36 cellular contexts compared by ENCODE assay signal in genomic region chr4:170682511-170682910, GRCh38.
"Had no signal": no experiment of that assay in that cellular context is flagged by ENCODE, and none has a peak within 500 bp of the region (broad histone marks: within the 10 kb centered on the region; RNA-seq: fewer than 3 reads in every experiment).

No MANE protein-coding gene starts in this region.

- ATAC-seq: activated CD8-positive, alpha-beta T cell treated with anti-CD3 and anti-CD28 coated beads for 36 hours; activated T-cell treated with anti-CD3 and anti-CD28 coated beads, Interleukin-2, amount 50 U/mL, for 72 hours; activated T-helper 17 cell treated with anti-CD3 and anti-CD28 coated beads, Interleukin-2, amount 50 U/mL, for 72 hours; body of pancreas; Panc1 had no signal

- H3K9me3 ChIP-seq: body of pancreas, breast epithelium, SJSA1 had no signal

- H3K27ac Mint-ChIP-seq: activated CD4-positive, alpha-beta T cell treated with anti-CD3 and anti-CD28 coated beads, Interleukin-2, amount 10 ng/mL, durations not matched to agents 24 days and 14 days; activated CD8-positive, alpha-beta T cell treated with anti-CD3 and anti-CD28 coated beads for 36 hours; activated naive CD8-positive, alpha-beta T cell treated with anti-CD3 and anti-CD28 coated beads for 36 hours; activated T-cell treated with anti-CD3 and anti-CD28 coated beads, Interleukin-2, amount 50 U/mL, for 72 hours; activated T-helper 17 cell treated with anti-CD3 and anti-CD28 coated beads, Interleukin-2, amount 50 U/mL, for 72 hours had no signal

- H3K9ac ChIP-seq: KMS-11 had no signal

- H3K4me2 ChIP-seq: KMS-11 had no signal

- H3K27ac ChIP-seq: body of pancreas, breast epithelium, KMS-11, SJSA1, WERI-Rb-1 had no signal

- H3K9me3 Mint-ChIP-seq: activated CD4-positive, alpha-beta T cell treated with anti-CD3 and anti-CD28 coated beads, Interleukin-2, amount 10 ng/mL, durations not matched to agents 24 days and 14 days had no signal

- H3K36me3 Mint-ChIP-seq: activated naive CD8-positive, alpha-beta T cell treated with anti-CD3 and anti-CD28 coated beads for 36 hours had no signal

- H3K4me3 Mint-ChIP-seq: activated CD4-positive, alpha-beta T cell treated with anti-CD3 and anti-CD28 coated beads, Interleukin-2, amount 10 ng/mL, durations not matched to agents 24 days and 14 days; activated CD8-positive, alpha-beta T cell treated with anti-CD3 and anti-CD28 coated beads for 36 hours; activated naive CD8-positive, alpha-beta T cell treated with anti-CD3 and anti-CD28 coated beads for 36 hours; activated T-cell treated with anti-CD3 and anti-CD28 coated beads, Interleukin-2, amount 50 U/mL, for 72 hours; activated T-helper 17 cell treated with anti-CD3 and anti-CD28 coated beads, Interleukin-2, amount 50 U/mL, for 72 hours had no signal

- DNase-seq: activated CD4-positive, alpha-beta T cell treated with anti-CD3 and anti-CD28 coated beads, Interleukin-2, amount 10 ng/mL, durations not matched to agents 24 days and 14 days; activated CD4-positive, alpha-beta T cell treated with anti-CD3 and anti-CD28 coated beads, Interleukin-2, amount 50 U/mL, for 4 hours; activated CD8-positive, alpha-beta T cell treated with anti-CD3 and anti-CD28 coated beads for 36 hours; activated effector memory CD4-positive, alpha-beta T cell treated with anti-CD3 and anti-CD28 coated beads, Interleukin-2, amount 50 U/mL, for 16 hours; activated naive CD4-positive, alpha-beta T cell; activated naive CD4-positive, alpha-beta T cell treated with anti-CD3 and anti-CD28 coated beads, Interleukin-2, amount 50 U/mL, for 16 hours; activated naive CD8-positive, alpha-beta T cell treated with anti-CD3 and anti-CD28 coated beads for 36 hours; activated T-cell treated with anti-CD3 and anti-CD28 coated beads, Interleukin-2, amount 50 U/mL, for 1 hour; activated T-cell treated with anti-CD3 and anti-CD28 coated beads, Interleukin-2, amount 50 U/mL, for 72 hours; amygdala; body of pancreas; MM.1S; MV-4-11; NCI-H1092; NCI-H1436 treated with DMSO at 0.1 percent for 48 hours; NCI-H1694 treated with DMSO at 0.1 percent for 48 hours; NCI-H2029; NCI-H2107; NCI-H2171; NCI-H510A; NCI-H526; NCI-H748 treated with DMSO at 0.1 percent for 48 hours; NK-92 treated with Interleukin-12 subunit alpha and Interleukin-12 subunit beta, amount 100 ng/mL, for 24 hours; RPMI8226; SHP77 treated with DMSO at 0.1 percent for 48 hours; SW 1271; T-helper 1 cell; T-helper 2 cell; T-helper 9 cell; WERI-Rb-1 had no signal

- H3K36me3 ChIP-seq: breast epithelium, SJSA1, WERI-Rb-1 had no signal

- FAIRE-seq: astrocyte had no signal

- H3K27me3 Mint-ChIP-seq: activated CD4-positive, alpha-beta T cell treated with anti-CD3 and anti-CD28 coated beads, Interleukin-2, amount 10 ng/mL, durations not matched to agents 24 days and 14 days; activated CD8-positive, alpha-beta T cell treated with anti-CD3 and anti-CD28 coated beads for 36 hours; activated naive CD8-positive, alpha-beta T cell treated with anti-CD3 and anti-CD28 coated beads for 36 hours; activated T-helper 17 cell treated with anti-CD3 and anti-CD28 coated beads, Interleukin-2, amount 50 U/mL, for 72 hours had no signal

- H3K4me1 ChIP-seq: body of pancreas, breast epithelium, SJSA1 had no signal

- H3K27me3 ChIP-seq: body of pancreas, breast epithelium, SJSA1 had no signal

- H3K4me1 Mint-ChIP-seq: activated CD4-positive, alpha-beta T cell treated with anti-CD3 and anti-CD28 coated beads, Interleukin-2, amount 10 ng/mL, durations not matched to agents 24 days and 14 days; activated naive CD8-positive, alpha-beta T cell treated with anti-CD3 and anti-CD28 coated beads for 36 hours; activated T-helper 17 cell treated with anti-CD3 and anti-CD28 coated beads, Interleukin-2, amount 50 U/mL, for 72 hours had no signal

- H3K4me3 ChIP-seq: body of pancreas, breast epithelium, SJSA1 had no signal
